ENCODE assay signal across 7 cellular contexts in genomic region chr3:164060923-164061322, GRCh38.
"Had no signal": no experiment of that assay in that cellular context is flagged by ENCODE, and none has a peak within 500 bp of the region (broad histone marks: within the 10 kb centered on the region; RNA-seq: fewer than 3 reads in every experiment).

No MANE protein-coding gene starts in this region.

- DNase-seq: GF-D8 had no signal

- H3K4me3 ChIP-seq: GM12878 had no signal

- ATAC-seq: GM12878 had no signal

- FAIRE-seq: G401.6, GM12878, GM12891, GM12892, GM18507, GM19239 had no signal
